20 cellular contexts compared by ENCODE assay signal in genomic region chr1:19388980-19389379, GRCh38.
DNase-seq lines count a peak whose midpoint lies in the region; ATAC-seq and TF ChIP-seq lines count a peak whose summit lies in the region.
"Had no signal": no experiment of that assay in that cellular context is flagged by ENCODE, and none has a peak within 500 bp of the region (broad histone marks: within the 10 kb centered on the region; RNA-seq: fewer than 3 reads in every experiment).

No MANE protein-coding gene starts in this region.

- H3K27ac ChIP-seq in mammary epithelial cell (ENCODE audit: insufficient read depth, low read depth, low read length) (peak overlapping the region; percentile 67), spleen (no peak overlapping the region)

- WGBS in mammary epithelial cell (ENCODE audit: low coverage, missing lambda C conversion rate): 3% methylated on average over 9 of the region's 9 CpGs
- 92 to 98% (median 95%) methylated on average over 9 of the region's 9 CpGs for WGBS in spleen, 5 donors

- no TSS peak for BruUV-seq in mammary epithelial cell (replicated peaks; lab: Mats Ljungman, UMichigan)

- no peaks in the 10 kb centered on the region for H3K9me3 Mint-ChIP-seq in activated CD4-positive, alpha-beta T cell treated with anti-CD3 and anti-CD28 coated beads for 36 hours (ENCODE audit: low read depth)
- H3K9me3 Mint-ChIP-seq: activated naive CD4-positive, alpha-beta T cell treated with anti-CD3 and anti-CD28 coated beads for 36 hours had no signal

- CTCF ChIA-PET in activated CD4-positive, alpha-beta T cell treated with anti-CD3 and anti-CD28 coated beads for 36 hours (lab: Charles Lee): interaction anchor here (0.7 to 1.1 kb wide), 3 partner anchors 9 to 315 kb away, joined by 3 to 4 read pairs (median 3); no protein-coding TSS in a partner anchor
- CTCF ChIA-PET in mammary epithelial cell (lab: Charles Lee; ENCODE audit: low non-redundant PET): no interaction called here

- no peaks in the 10 kb centered on the region for H4K20me1 ChIP-seq in mammary epithelial cell (ENCODE audit: insufficient read depth, low read length)

- H3K4me3 ChIP-seq in mammary epithelial cell (replicated peaks in 1 of 3; ENCODE audit: insufficient read depth in 1 of 3, low read depth in 2 of 3, low read length in 3 of 3) (no peak overlapping the region), spleen (no peak overlapping the region)
- H3K4me3 ChIP-seq: heart right ventricle, K562, stomach had no signal

- in situ Hi-C loops in mammary epithelial cell (cut with MboI; ENCODE audit: low sequenced_read_pairs in 2 of 2): loop anchor here in 1 of 2 donors (10.0 kb wide), 1 partner anchor 206 kb away; a partner anchor contains a TSS

- H3K36me3 Mint-ChIP-seq in activated CD4-positive, alpha-beta T cell treated with anti-CD3 and anti-CD28 coated beads for 36 hours (ENCODE audit: low read depth): peaks cover 7% of the 10 kb centered on the region

- H3K4me3 Mint-ChIP-seq in activated CD4-positive, alpha-beta T cell treated with anti-CD3 and anti-CD28 coated beads for 36 hours: no peak overlapping the region
- H3K4me3 Mint-ChIP-seq: activated naive CD4-positive, alpha-beta T cell treated with anti-CD3 and anti-CD28 coated beads for 36 hours; CD14-positive monocyte had no signal

- peak overlapping the region; percentile 63 for H3K27ac Mint-ChIP-seq in activated CD4-positive, alpha-beta T cell treated with anti-CD3 and anti-CD28 coated beads for 36 hours

- TF ChIP-seq POLR2A in spleen (IDR thresholded peaks at IDR 0.05): no peak

- no peaks in the 10 kb centered on the region for H3K27me3 Mint-ChIP-seq in activated CD4-positive, alpha-beta T cell treated with anti-CD3 and anti-CD28 coated beads for 36 hours

- H3K79me2 ChIP-seq in mammary epithelial cell (ENCODE audit: insufficient read depth, low read length): peaks cover 94% of the 10 kb centered on the region

- H3K9ac ChIP-seq in mammary epithelial cell (ENCODE audit: insufficient read depth, low read length): no peak overlapping the region

- DNase-seq in activated CD4-positive, alpha-beta T cell treated with anti-CD3 and anti-CD28 coated beads for 36 hours: no peak
- DNase-seq in activated CD4-positive, alpha-beta T cell treated with anti-CD3 and anti-CD28 coated beads for 48 hours: no peak
- DNase-seq in LHCN-M2 (ENCODE audit: low read depth) (peak; percentile 88), mammary epithelial cell (peak; percentile 77), spleen (peak; percentile 16), NCI-H2029 treated with DMSO at 0.1 percent for 48 hours (lab: John Stamatoyannopoulos, UW) (no peak), NCI-H2196 treated with DMSO at 0.1 percent for 48 hours (lab: John Stamatoyannopoulos, UW; ENCODE audit: unreplicated experiment) (no peak)
- DNase-seq: activated CD4-positive, alpha-beta T cell treated with anti-CD3 and anti-CD28 coated beads for 4 hours; activated CD8-positive, alpha-beta memory T cell treated with anti-CD3 and anti-CD28 coated beads, Interleukin-2, amount 50 U/mL, for 48 hours; activated naive CD4-positive, alpha-beta T cell treated with anti-CD3 and anti-CD28 coated beads for 36 hours; DMS79; heart right ventricle; NCI-H2029; NCI-H446; stomach had no signal

- peaks cover 62% of the 10 kb centered on the region for H3K4me1 Mint-ChIP-seq in activated CD4-positive, alpha-beta T cell treated with anti-CD3 and anti-CD28 coated beads for 36 hours

- dilution Hi-C loops in mammary epithelial cell (cut with HindIII; ENCODE audit: low sequenced_read_pairs): no loop called here

- TF ChIP-seq CTCF in mammary epithelial cell (conservative IDR thresholded peaks at IDR 0.05 in 1 of 2, IDR thresholded peaks at IDR 0.05 in 1 of 2; ENCODE audit: extremely low read depth in 1 of 2, insufficient read depth in 1 of 2, low read depth in 1 of 2, low read length in 2 of 2): no peak
- TF ChIP-seq CTCF in spleen (IDR thresholded peaks at IDR 0.05 in 8 of 11, conservative IDR thresholded peaks at IDR 0.05 in 3 of 11): no peak

- no peak overlapping the region for H3K4me2 ChIP-seq in mammary epithelial cell (ENCODE audit: insufficient read depth, low read depth, low read length)

- H2AFZ ChIP-seq in mammary epithelial cell (ENCODE audit: low read depth, low read length): no peak overlapping the region

- intact Hi-C loops in activated CD4-positive, alpha-beta T cell treated with anti-CD3 and anti-CD28 coated beads for 36 hours (cut with DNase I, micrococcal nuclease): no loop called here
- intact Hi-C loops in mammary epithelial cell (cut with micrococcal nuclease) (no loop called here), spleen (cut with DNase I; ENCODE audit: low total_unique reads) (no loop called here)

- H3K9me3 ChIP-seq in mammary epithelial cell (replicated peaks; ENCODE audit: insufficient read depth, low read length) (no peaks in the 10 kb centered on the region), spleen (no peaks in the 10 kb centered on the region)
- H3K9me3 ChIP-seq: heart right ventricle, stomach had no signal

- ATAC-seq in activated CD4-positive, alpha-beta T cell treated with anti-CD3 and anti-CD28 coated beads for 36 hours: no peak
- no peak for ATAC-seq in GM21515 (IDR thresholded peaks at IDR 0.05; ENCODE audit: unreplicated experiment)
- ATAC-seq: heart right ventricle, K562, sciatic nerve, SK-N-SH treated with all-trans-retinoic acid at 6 μM for 48 hours had no signal

- H3K36me3 ChIP-seq in mammary epithelial cell (ENCODE audit: insufficient read depth, low read length) (peaks cover 8% of the 10 kb centered on the region), spleen (peaks cover 0 to 39% (median 17%) of the 10 kb centered on the region in 6 donors)

- H3K4me1 ChIP-seq in mammary epithelial cell (ENCODE audit: insufficient read depth, low read length) (peaks cover 21% of the 10 kb centered on the region), spleen (peaks cover 42 to 95% (median 78%) of the 10 kb centered on the region in 6 donors)

- H3K27me3 ChIP-seq in mammary epithelial cell (ENCODE audit: insufficient read depth, low read length) (no peaks in the 10 kb centered on the region), spleen (replicated peaks in 1 of 7) (no peaks in the 10 kb centered on the region)
- H3K27me3 ChIP-seq: heart right ventricle, stomach had no signal

- POLR2A ChIA-PET in activated CD4-positive, alpha-beta T cell treated with anti-CD3 and anti-CD28 coated beads for 36 hours (lab: Charles Lee): no interaction called here

Comparison
In these comparisons a context has a peak if more than half of its experiments do, and no peak if none do; other contexts are left out.
1. DNase-seq: peak in LHCN-M2 (single experiment), mammary epithelial cell (single experiment) and spleen (single experiment); none in activated CD4-positive, alpha-beta T cell treated with anti-CD3 and anti-CD28 coated beads for 36 hours (single experiment), activated CD4-positive, alpha-beta T cell treated with anti-CD3 and anti-CD28 coated beads for 48 hours (single experiment), NCI-H2029 treated with DMSO at 0.1 percent for 48 hours (single experiment) and NCI-H2196 treated with DMSO at 0.1 percent for 48 hours (single experiment).